ENCODE assay signal across 27 cellular contexts in the genomic region with DNA sequence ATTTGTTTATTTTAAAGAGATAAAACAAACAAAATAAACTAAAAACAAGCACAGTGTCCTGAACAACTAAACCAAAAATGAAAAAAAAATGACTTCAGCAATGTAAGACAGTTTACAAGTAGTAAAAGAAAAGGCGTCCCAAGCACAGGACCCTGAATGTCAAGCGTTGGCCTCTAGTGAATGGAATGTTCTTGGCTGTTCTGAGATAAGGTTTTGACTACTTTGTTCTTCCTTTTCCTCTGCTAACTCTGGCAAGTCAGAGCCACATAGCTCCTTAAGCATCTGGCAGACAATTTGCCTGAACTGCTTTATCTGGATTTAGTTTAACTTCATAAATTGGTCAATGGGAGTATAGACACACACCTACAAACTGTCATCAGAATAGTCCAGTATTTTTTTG.
"Had no signal": no experiment of that assay in that cellular context is flagged by ENCODE, and none has a peak within 500 bp of the region (broad histone marks: within the 10 kb centered on the region; RNA-seq: fewer than 3 reads in every experiment).

No MANE protein-coding gene starts in this region.

- ATAC-seq: activated CD8-positive, alpha-beta T cell treated with anti-CD3 and anti-CD28 coated beads, Interleukin-2, amount 10 ng/mL, durations not matched to agents 7 days and 5 days; WTC11 had no signal

- H3K4me2 ChIP-seq: SK-N-SH had no signal

- H3K27ac Mint-ChIP-seq: activated CD8-positive, alpha-beta T cell treated with anti-CD3 and anti-CD28 coated beads, Interleukin-2, amount 10 ng/mL, durations not matched to agents 7 days and 5 days; activated naive CD4-positive, alpha-beta T cell treated with anti-CD3 and anti-CD28 coated beads, Interleukin-2, amount 50 U/mL, for 24 hours; WTC11 had no signal

- DNase-seq: activated CD4-positive, alpha-beta T cell treated with anti-CD3 and anti-CD28 coated beads for 48 hours; activated CD4-positive, alpha-beta T cell treated with anti-CD3 and anti-CD28 coated beads, Interleukin-2, amount 50 U/mL, for 4 hours; activated CD4-positive, CD25-positive, alpha-beta regulatory T cell treated with anti-CD3 and anti-CD28 coated beads, Interleukin-2, amount 50 U/mL, for 72 hours; activated CD8-positive, alpha-beta memory T cell treated with anti-CD3 and anti-CD28 coated beads, Interleukin-2, amount 50 U/mL, for 48 hours; activated CD8-positive, alpha-beta T cell treated with anti-CD3 and anti-CD28 coated beads, Interleukin-2, amount 10 ng/mL, durations not matched to agents 7 days and 5 days; activated effector memory CD4-positive, alpha-beta T cell treated with Interleukin-2 at 50 U/mL for 16 hours; activated naive CD4-positive, alpha-beta T cell; activated T-cell treated with anti-CD3 and anti-CD28 coated beads, Interleukin-2, amount 50 U/mL, for 1 hour; amygdala; brain microvascular endothelial cell; caudate nucleus; MG63; MV-4-11; NCI-H1092 treated with DMSO at 0.1 percent for 48 hours; NCI-H1436; NCI-H1694 treated with DMSO at 0.1 percent for 48 hours; NCI-H2081; NCI-H446; NCI-H524; Peyer's patch; Right ventricle myocardium superior; SJCRH30; SK-N-SH; T-helper 1 cell had no signal

- H3K4me3 ChIP-seq: MG63, Peyer's patch, SJCRH30 had no signal

- H3K9me3 ChIP-seq: MG63, Peyer's patch, SJCRH30, SK-N-SH had no signal

- H3K4me1 ChIP-seq: Peyer's patch had no signal

- H3K36me3 ChIP-seq: brain microvascular endothelial cell, MG63, Peyer's patch, SJCRH30 had no signal

- H3K36me3 Mint-ChIP-seq: activated naive CD4-positive, alpha-beta T cell treated with anti-CD3 and anti-CD28 coated beads, Interleukin-2, amount 50 U/mL, for 24 hours; WTC11 had no signal

- H3K9ac ChIP-seq: SK-N-SH had no signal

- H3K4me3 Mint-ChIP-seq: activated CD8-positive, alpha-beta T cell treated with anti-CD3 and anti-CD28 coated beads, Interleukin-2, amount 10 ng/mL, durations not matched to agents 7 days and 5 days; activated naive CD4-positive, alpha-beta T cell treated with anti-CD3 and anti-CD28 coated beads, Interleukin-2, amount 50 U/mL, for 24 hours; WTC11 had no signal

- H3K27ac ChIP-seq: brain microvascular endothelial cell, Peyer's patch, RWPE1, SJCRH30 had no signal

- H3K27me3 ChIP-seq: brain microvascular endothelial cell, MG63, Peyer's patch, SJCRH30 had no signal

- H3K9me3 Mint-ChIP-seq: activated naive CD4-positive, alpha-beta T cell treated with anti-CD3 and anti-CD28 coated beads, Interleukin-2, amount 50 U/mL, for 24 hours; WTC11 had no signal

- H3K4me1 Mint-ChIP-seq: activated naive CD4-positive, alpha-beta T cell treated with anti-CD3 and anti-CD28 coated beads, Interleukin-2, amount 50 U/mL, for 24 hours had no signal

- H3K27me3 Mint-ChIP-seq: activated naive CD4-positive, alpha-beta T cell treated with anti-CD3 and anti-CD28 coated beads, Interleukin-2, amount 50 U/mL, for 24 hours had no signal
